ENCODE assay signal across 1 cellular context in the genomic region with DNA sequence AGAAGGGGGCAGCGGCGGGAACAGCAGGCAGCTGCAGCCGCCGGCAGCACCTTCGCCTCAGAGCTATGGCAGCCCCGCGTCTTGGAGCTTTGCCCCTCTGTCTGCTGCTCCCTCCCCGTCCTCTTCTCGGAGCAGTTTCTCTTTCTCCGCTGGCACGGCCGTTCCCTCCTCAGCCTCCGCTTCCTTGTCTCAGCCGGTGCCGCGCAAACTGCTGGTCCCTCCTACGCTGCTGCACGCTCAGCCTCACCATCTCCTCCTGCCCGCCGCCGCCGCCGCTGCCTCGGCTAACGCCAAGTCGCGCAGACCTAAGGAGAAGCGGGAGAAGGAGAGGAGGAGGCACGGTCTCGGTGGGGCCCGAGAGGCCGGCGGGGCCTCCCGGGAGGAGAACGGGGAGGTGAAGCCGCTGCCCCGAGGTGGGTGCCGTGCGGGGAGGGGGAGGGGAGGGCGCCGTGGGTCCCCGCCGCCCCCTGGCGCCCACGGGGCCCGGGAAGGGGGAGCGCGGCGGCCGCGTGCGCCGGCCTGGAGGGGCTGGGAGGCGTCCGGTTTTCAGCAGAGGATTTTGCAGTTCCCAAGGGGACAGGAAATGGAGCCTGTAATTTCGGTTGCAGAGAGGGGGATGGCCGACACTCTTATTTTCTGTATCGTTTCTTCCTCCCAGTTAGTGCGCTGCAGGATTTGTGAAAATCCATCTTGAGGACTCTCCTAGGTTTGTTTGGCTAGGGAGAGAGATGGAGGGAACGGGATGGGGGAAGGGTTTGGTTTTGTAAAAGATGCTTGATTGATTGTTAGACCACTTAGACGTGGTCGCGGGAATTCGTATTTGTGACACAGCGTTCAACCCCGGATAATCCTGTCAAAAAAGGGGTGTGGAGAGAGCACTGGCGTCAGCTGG.
TF ChIP-seq lines count a peak whose summit lies in the region.

No MANE protein-coding gene starts in this region.

TF ChIP-seq in HepG2, 621 proteins besides CTCF, POLR2A, EP300 and RAD21 (continued from another document):
- TF ChIP-seq ZNF646 (CRISPR knock-in tag; IDR thresholded peaks at IDR 0.05) (no peak), ZNF761 (CRISPR knock-in tag; conservative IDR thresholded peaks at IDR 0.05) (peak; percentile 83), MXD4 (CRISPR knock-in tag; IDR thresholded peaks at IDR 0.05) (no peak), ZNF180 (CRISPR knock-in tag; IDR thresholded peaks at IDR 0.05; ENCODE audit: borderline replicate concordance, low read depth) (no peak), ZNF792 (CRISPR knock-in tag; IDR thresholded peaks at IDR 0.05) (no peak), HNRNPLL (IDR thresholded peaks at IDR 0.05; ENCODE audit: low read depth, low read length, poor library complexity, severe bottlenecking) (peak; percentile 78), ELF1 (CRISPR knock-in tag; IDR thresholded peaks at IDR 0.05) (peak; percentile 2; the same call in 1 of the 2 replicates), PHF8 (CRISPR knock-in tag; IDR thresholded peaks at IDR 0.05) (peak; percentile 62; the same call in 1 of the 2 replicates), HDAC1 (CRISPR knock-in tag; IDR thresholded peaks at IDR 0.05) (peak; percentile 59; the same call in 1 of the 2 replicates), HDAC6 (IDR thresholded peaks at IDR 0.05; ENCODE audit: low read depth, low read length) (no peak), ZFP41 (CRISPR knock-in tag; IDR thresholded peaks at IDR 0.05; ENCODE audit: borderline replicate concordance) (no peak), TOPORS (CRISPR knock-in tag; IDR thresholded peaks at IDR 0.05) (no peak; the same call in 1 of the 2 replicates), ZNF746 (CRISPR knock-in tag; IDR thresholded peaks at IDR 0.05) (peak; percentile 18; the same call in 1 of the 2 replicates), NCOR1 (IDR thresholded peaks at IDR 0.05; ENCODE audit: borderline replicate concordance, low read length) (peak; percentile 29; the same call in 1 of the 2 replicates), EHMT2 (IDR thresholded peaks at IDR 0.05; ENCODE audit: borderline replicate concordance, low read depth, low read length) (no peak)
- TF ChIP-seq, protein P1, sequence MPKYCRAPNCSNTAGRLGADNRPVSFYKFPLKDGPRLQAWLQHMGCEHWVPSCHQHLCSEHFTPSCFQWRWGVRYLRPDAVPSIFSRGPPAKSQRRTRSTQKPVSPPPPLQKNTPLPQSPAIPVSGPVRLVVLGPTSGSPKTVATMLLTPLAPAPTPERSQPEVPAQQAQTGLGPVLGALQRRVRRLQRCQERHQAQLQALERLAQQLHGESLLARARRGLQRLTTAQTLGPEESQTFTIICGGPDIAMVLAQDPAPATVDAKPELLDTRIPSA (CRISPR knock-in tag; IDR thresholded peaks at IDR 0.05; ENCODE audit: borderline replicate concordance), result peak; percentile 30; the same call in 1 of the 2 replicates
- TF ChIP-seq, protein P2, sequence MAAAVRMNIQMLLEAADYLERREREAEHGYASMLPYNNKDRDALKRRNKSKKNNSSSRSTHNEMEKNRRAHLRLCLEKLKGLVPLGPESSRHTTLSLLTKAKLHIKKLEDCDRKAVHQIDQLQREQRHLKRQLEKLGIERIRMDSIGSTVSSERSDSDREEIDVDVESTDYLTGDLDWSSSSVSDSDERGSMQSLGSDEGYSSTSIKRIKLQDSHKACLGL (CRISPR knock-in tag; IDR thresholded peaks at IDR 0.05), result 0 out of 2 replicates have a peak, but pooled peaks have one; percentile 8
- TF ChIP-seq, protein P3, sequence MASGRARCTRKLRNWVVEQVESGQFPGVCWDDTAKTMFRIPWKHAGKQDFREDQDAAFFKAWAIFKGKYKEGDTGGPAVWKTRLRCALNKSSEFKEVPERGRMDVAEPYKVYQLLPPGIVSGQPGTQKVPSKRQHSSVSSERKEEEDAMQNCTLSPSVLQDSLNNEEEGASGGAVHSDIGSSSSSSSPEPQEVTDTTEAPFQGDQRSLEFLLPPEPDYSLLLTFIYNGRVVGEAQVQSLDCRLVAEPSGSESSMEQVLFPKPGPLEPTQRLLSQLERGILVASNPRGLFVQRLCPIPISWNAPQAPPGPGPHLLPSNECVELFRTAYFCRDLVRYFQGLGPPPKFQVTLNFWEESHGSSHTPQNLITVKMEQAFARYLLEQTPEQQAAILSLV (CRISPR knock-in tag; IDR thresholded peaks at IDR 0.05; ENCODE audit: borderline replicate concordance), result peak; percentile 14; the same call in 1 of the 2 replicates
